9 cellular contexts compared by ENCODE assay signal in the genomic region with DNA sequence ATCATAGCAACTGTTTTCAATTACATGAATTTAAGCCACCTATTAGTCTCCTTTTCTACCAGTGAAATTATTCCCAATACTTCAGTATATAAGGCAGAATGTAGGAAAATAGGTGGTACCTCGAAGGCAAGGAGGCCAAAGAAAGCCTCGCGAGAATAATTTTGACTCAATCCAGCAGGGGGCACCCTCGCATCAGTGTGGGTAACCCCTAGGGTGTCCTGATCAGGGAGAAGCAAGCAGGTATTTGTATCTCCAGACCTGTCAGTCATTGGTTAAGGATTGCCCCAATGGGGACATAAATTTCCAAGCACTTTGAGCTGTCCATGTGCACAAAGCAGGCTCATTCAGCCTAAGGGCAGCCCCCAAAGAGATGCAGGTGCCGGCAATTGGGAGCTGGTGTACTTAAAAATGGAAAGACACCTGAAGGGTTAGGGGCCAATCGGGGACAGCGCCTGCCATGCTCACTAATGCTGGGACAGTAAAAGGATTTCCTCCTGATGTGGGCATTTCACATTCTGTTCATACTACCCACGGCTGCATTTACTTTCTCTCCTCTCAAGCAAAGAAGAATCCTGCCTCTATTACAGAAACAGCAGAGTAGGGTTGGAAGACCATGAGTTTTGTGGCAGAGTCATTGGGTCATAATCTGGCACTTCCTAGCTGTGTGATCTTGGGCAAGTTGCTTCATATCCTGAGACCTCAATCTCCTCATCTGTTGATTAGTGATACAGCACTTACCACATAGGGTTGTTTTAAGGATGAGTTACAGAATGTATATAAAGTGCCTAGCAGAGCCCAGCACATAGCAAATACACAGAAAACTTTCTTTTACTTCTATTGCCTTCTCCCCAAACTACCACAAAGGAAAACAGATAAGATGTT.
DNase-seq lines count a peak whose midpoint lies in the region; ATAC-seq and TF ChIP-seq lines count a peak whose summit lies in the region.
"Had no signal": no experiment of that assay in that cellular context is flagged by ENCODE, and none has a peak within 500 bp of the region (broad histone marks: within the 10 kb centered on the region; RNA-seq: fewer than 3 reads in every experiment).

No MANE protein-coding gene starts in this region.

- no peak overlapping the region for H3K27ac ChIP-seq in stomach

- DNase-seq in NCI-H2227 (lab: John Stamatoyannopoulos, UW; ENCODE audit: unreplicated experiment): peak; percentile 20
- DNase-seq in NCI-H2227 treated with DMSO at 0.1 percent for 48 hours (lab: John Stamatoyannopoulos, UW): no peak
- DNase-seq in activated CD4-positive, alpha-beta T cell treated with anti-CD3 and anti-CD28 coated beads for 24 hours (ENCODE audit: low read depth in 2 of 2): peak; percentile 71 to 74
- DNase-seq in ecto neural progenitor cell (ENCODE audit: low spot score): peak; percentile 69
- no peak for DNase-seq in osteocyte (ENCODE audit: extremely low spot score, unreplicated experiment)
- DNase-seq in stomach: no peak

- H3K4me1 Mint-ChIP-seq in osteocyte (ENCODE audit: unreplicated experiment): no peaks in the 10 kb centered on the region

- 72 to 79% (median 75%) methylated on average over 8 of the region's 8 CpGs for WGBS in stomach, 5 donors

- TF ChIP-seq CTCF in osteocyte (IDR thresholded peaks at IDR 0.05) (peak; percentile 57), stomach (IDR thresholded peaks at IDR 0.05) (peak in 2 of 7 experiments; percentile 9 to 21)

- no peak overlapping the region for H3K4me3 ChIP-seq in stomach

- intact Hi-C loops in stomach (cut with DNase I; ENCODE audit: low total_unique reads): no loop called here

- no peak overlapping the region for H3K27ac Mint-ChIP-seq in osteocyte (ENCODE audit: unreplicated experiment)
- H3K27ac Mint-ChIP-seq: dendritic cell treated with granulocyte-macrophage colony-stimulating factor and Interleukin-4, amounts not matched to agents 40 ng/mL and 50 ng/mL, for 4 days had no signal

- H3K4me3 Mint-ChIP-seq in osteocyte (ENCODE audit: unreplicated experiment): no peak overlapping the region
- H3K4me3 Mint-ChIP-seq: dendritic cell treated with granulocyte-macrophage colony-stimulating factor and Interleukin-4, amounts not matched to agents 40 ng/mL and 50 ng/mL, for 4 days had no signal

- H3K27me3 ChIP-seq in stomach: no peaks in the 10 kb centered on the region

- no peaks in the 10 kb centered on the region for H3K36me3 Mint-ChIP-seq in osteocyte (ENCODE audit: unreplicated experiment)

- peaks cover 44% of the 10 kb centered on the region for H3K27me3 Mint-ChIP-seq in osteocyte (ENCODE audit: unreplicated experiment)

- H3K9me3 Mint-ChIP-seq in osteocyte (ENCODE audit: unreplicated experiment): peaks cover under 1% of the 10 kb centered on the region
- H3K9me3 Mint-ChIP-seq: dendritic cell treated with granulocyte-macrophage colony-stimulating factor and Interleukin-4, amounts not matched to agents 40 ng/mL and 50 ng/mL, for 4 days had no signal

- H3K9me3 ChIP-seq in stomach: no peaks in the 10 kb centered on the region

- ATAC-seq in HG03565 (IDR thresholded peaks at IDR 0.05; ENCODE audit: unreplicated experiment) (peak; percentile 43), GM18505 (IDR thresholded peaks at IDR 0.05; ENCODE audit: unreplicated experiment) (no peak)

- no peaks in the 10 kb centered on the region for H3K4me1 ChIP-seq in stomach

- H3K36me3 ChIP-seq in stomach: no peaks in the 10 kb centered on the region

- no peak for TF ChIP-seq EP300 in stomach (IDR thresholded peaks at IDR 0.05)

- no peak for TF ChIP-seq POLR2A in GM18505 (IDR thresholded peaks at IDR 0.05; ENCODE audit: borderline replicate concordance, extremely low read depth, insufficient read depth, insufficient read length)
- no peak for TF ChIP-seq POLR2A in stomach (IDR thresholded peaks at IDR 0.05)

Comparison
In these comparisons a context has a peak if more than half of its experiments do, and no peak if none do; other contexts are left out.
1. DNase-seq: peak in NCI-H2227 (single experiment), activated CD4-positive, alpha-beta T cell treated with anti-CD3 and anti-CD28 coated beads for 24 hours (2 of 2) and ecto neural progenitor cell (single experiment); none in NCI-H2227 treated with DMSO at 0.1 percent for 48 hours (single experiment), osteocyte (single experiment) and stomach (single experiment).